ENCODE assay signal across 1 cellular context in genomic region chr2:46394649-46395510, GRCh38.
TF ChIP-seq lines count a peak whose summit lies in the region.

No MANE protein-coding gene starts in this region.

TF ChIP-seq in HepG2, 621 proteins besides CTCF, POLR2A, EP300 and RAD21 (continued from another document and continues in another):
- peak; percentile 97 for TF ChIP-seq FOXP4 (CRISPR knock-in tag; IDR thresholded peaks at IDR 0.05)
- TF ChIP-seq ZNF451 (CRISPR knock-in tag; IDR thresholded peaks at IDR 0.05): no peak
- TF ChIP-seq SIN3A (IDR thresholded peaks at IDR 0.05; ENCODE audit: borderline replicate concordance, low read depth, low read length): 0 out of 2 replicates have a peak, but pooled peaks have one; percentile 12
- no peak for TF ChIP-seq PHB2 (IDR thresholded peaks at IDR 0.05; ENCODE audit: partially characterized antibody)
- no peak for TF ChIP-seq JUNB (CRISPR knock-in tag; IDR thresholded peaks at IDR 0.05; ENCODE audit: borderline replicate concordance)
- TF ChIP-seq RFX5 (IDR thresholded peaks at IDR 0.05; ENCODE audit: low read depth, low read length): no peak
- TF ChIP-seq ZNF780A (CRISPR knock-in tag; IDR thresholded peaks at IDR 0.05): no peak
- no peak for TF ChIP-seq ZNF33A (CRISPR knock-in tag; IDR thresholded peaks at IDR 0.05; ENCODE audit: borderline replicate concordance)
- no peak; the same call in 1 of the 2 replicates for TF ChIP-seq ZNF414 (CRISPR knock-in tag; IDR thresholded peaks at IDR 0.05)
- TF ChIP-seq ZNF747 (CRISPR knock-in tag; IDR thresholded peaks at IDR 0.05; ENCODE audit: borderline replicate concordance): 0 out of 2 replicates have a peak, but pooled peaks have one; percentile 41
- TF ChIP-seq MED1 (CRISPR knock-in tag; IDR thresholded peaks at IDR 0.05): peak; percentile 96
- TF ChIP-seq CREM (IDR thresholded peaks at IDR 0.05): peak; percentile 74
- TF ChIP-seq CREM (CRISPR knock-in tag; IDR thresholded peaks at IDR 0.05): no peak
- TF ChIP-seq HIC2 (CRISPR knock-in tag; IDR thresholded peaks at IDR 0.05; ENCODE audit: low read depth): peak; percentile 89; the same call in 1 of the 2 replicates
- TF ChIP-seq ZNF280D (CRISPR knock-in tag; IDR thresholded peaks at IDR 0.05): peak; percentile 24; the same call in 1 of the 2 replicates
- peak; percentile 95 for TF ChIP-seq RCOR2 (CRISPR knock-in tag; IDR thresholded peaks at IDR 0.05)
- peak; percentile 66 for TF ChIP-seq ZNF652 (CRISPR knock-in tag; IDR thresholded peaks at IDR 0.05; ENCODE audit: borderline replicate concordance, low read depth)
- TF ChIP-seq ZBTB8A (CRISPR knock-in tag; IDR thresholded peaks at IDR 0.05; ENCODE audit: borderline replicate concordance, low read depth): no peak
- TF ChIP-seq PTBP1 (IDR thresholded peaks at IDR 0.05; ENCODE audit: low read depth, low read length, poor library complexity, severe bottlenecking): no peak
- TF ChIP-seq ZGPAT (CRISPR knock-in tag; IDR thresholded peaks at IDR 0.05): peak; percentile 71
- TF ChIP-seq FOXA3 (CRISPR knock-in tag; IDR thresholded peaks at IDR 0.05): peak; percentile 94
- TF ChIP-seq DPF2 (CRISPR knock-in tag; IDR thresholded peaks at IDR 0.05; ENCODE audit: borderline replicate concordance, low read depth): peak; percentile 84
- peak; percentile 96 for TF ChIP-seq ISL2 (CRISPR knock-in tag; IDR thresholded peaks at IDR 0.05)
- TF ChIP-seq ZBTB7B (CRISPR knock-in tag; IDR thresholded peaks at IDR 0.05): peak; percentile 50; the same call in 1 of the 2 replicates
- peak; percentile 82; the same call in 1 of the 2 replicates for TF ChIP-seq ZNF775 (CRISPR knock-in tag; IDR thresholded peaks at IDR 0.05; ENCODE audit: borderline replicate concordance)
- TF ChIP-seq IRF2 (CRISPR knock-in tag; IDR thresholded peaks at IDR 0.05): peak; percentile 77
- peak; percentile 97 for TF ChIP-seq PPARG (CRISPR knock-in tag; conservative IDR thresholded peaks at IDR 0.05)
- peak; percentile 71; the same call in 1 of the 2 replicates for TF ChIP-seq ZBED4 (CRISPR knock-in tag; IDR thresholded peaks at IDR 0.05; ENCODE audit: borderline replicate concordance)
- TF ChIP-seq MED8 (CRISPR knock-in tag; IDR thresholded peaks at IDR 0.05; ENCODE audit: insufficient replicate concordance): no peak
- TF ChIP-seq MLLT10 (CRISPR knock-in tag; IDR thresholded peaks at IDR 0.05): no peak
- TF ChIP-seq SNAPC4 (CRISPR knock-in tag; IDR thresholded peaks at IDR 0.05): 0 out of 2 replicates have a peak, but pooled peaks have one; percentile 13
- peak; percentile 79; the same call in 1 of the 2 replicates for TF ChIP-seq TOE1 (CRISPR knock-in tag; IDR thresholded peaks at IDR 0.05)
- peak; percentile 70 for TF ChIP-seq TFE3 (CRISPR knock-in tag; IDR thresholded peaks at IDR 0.05)
- TF ChIP-seq ATF4 (CRISPR knock-in tag; IDR thresholded peaks at IDR 0.05): peak in 1 of 2 experiments; percentile 70; a peak in 1 of 4 replicates
- TF ChIP-seq YEATS4 (CRISPR knock-in tag; IDR thresholded peaks at IDR 0.05; ENCODE audit: borderline replicate concordance): peak; percentile 35; the same call in 1 of the 2 replicates
- TF ChIP-seq ZFY (CRISPR knock-in tag; IDR thresholded peaks at IDR 0.05): peak; percentile 36; the same call in 1 of the 2 replicates
- peak; percentile 66; the same call in 1 of the 2 replicates for TF ChIP-seq DMAP1 (CRISPR knock-in tag; IDR thresholded peaks at IDR 0.05)
